ENCODE assay signal across 9 cellular contexts in genomic region chr12:51592034-51592705, GRCh38. TPM values are rescaled to one million over a fixed set of nuclear protein-coding genes. Genes with fewer than 3 reads are reported as not detected.
A peak's percentile ranks its signal among the peaks of the same experiment; 100 is the strongest.
DNase-seq lines count a peak whose midpoint lies in the region; ATAC-seq and TF ChIP-seq lines count a peak whose summit lies in the region.
"Had no signal": no experiment of that assay in that cellular context is flagged by ENCODE, and none has a peak within 500 bp of the region (broad histone marks: within the 10 kb centered on the region; RNA-seq: fewer than 3 reads in every experiment).

No MANE protein-coding gene starts in this region.

- WGBS in hepatocyte (ENCODE audit: low lambda C conversion rate, missing lambda C conversion rate) = 12% methylated on average over 10 of the region's 11 CpGs

- no peak for DNase-seq in activated naive CD4-positive, alpha-beta T cell treated with anti-CD3 and anti-CD28 coated beads, Interleukin-2, amount 50 U/mL, for 72 hours (ENCODE audit: low spot score in 2 of 2)
- peak; percentile 7 for DNase-seq in hepatocyte (ENCODE audit: low spot score)
- no peak for DNase-seq in type B pancreatic cell (ENCODE audit: extremely low spot score, unreplicated experiment)
- no peak for DNase-seq in omental fat pad (ENCODE audit: low spot score)
- DNase-seq in globus pallidus (ENCODE audit: low spot score) = no peak
- no peak for DNase-seq in NCI-H1694 (lab: John Stamatoyannopoulos, UW)

- no peak overlapping the region for H3K27ac Mint-ChIP-seq in activated naive CD4-positive, alpha-beta T cell treated with anti-CD3 and anti-CD28 coated beads, Interleukin-2, amount 50 U/mL, for 24 hours
- H3K27ac Mint-ChIP-seq in activated naive CD4-positive, alpha-beta T cell treated with anti-CD3 and anti-CD28 coated beads, Interleukin-2, amount 50 U/mL, for 72 hours = no peak overlapping the region
- no peak overlapping the region for H3K27ac Mint-ChIP-seq in type B pancreatic cell

- no peaks in the 10 kb centered on the region for H3K9me2 ChIP-seq in hepatocyte (replicated peaks; ENCODE audit: insufficient read depth)

- no peak overlapping the region for H3K4me3 ChIP-seq in hepatocyte

- no peak overlapping the region for H2AFZ ChIP-seq in hepatocyte

- H3K4me1 Mint-ChIP-seq in activated naive CD4-positive, alpha-beta T cell treated with anti-CD3 and anti-CD28 coated beads, Interleukin-2, amount 50 U/mL, for 24 hours = peaks cover 10% of the 10 kb centered on the region
- H3K4me1 Mint-ChIP-seq in type B pancreatic cell (ENCODE audit: unreplicated experiment) = peaks cover 10% of the 10 kb centered on the region

- peaks cover 43% of the 10 kb centered on the region for H3K27me3 Mint-ChIP-seq in activated naive CD4-positive, alpha-beta T cell treated with anti-CD3 and anti-CD28 coated beads, Interleukin-2, amount 50 U/mL, for 24 hours
- H3K27me3 Mint-ChIP-seq in type B pancreatic cell = peaks cover 56% of the 10 kb centered on the region

- H3K27me3 ChIP-seq in hepatocyte = peaks cover 9% of the 10 kb centered on the region
- H3K27me3 ChIP-seq: ovary had no signal

- no peaks in the 10 kb centered on the region for H3K36me3 Mint-ChIP-seq in activated naive CD4-positive, alpha-beta T cell treated with anti-CD3 and anti-CD28 coated beads, Interleukin-2, amount 50 U/mL, for 24 hours
- H3K36me3 Mint-ChIP-seq in activated naive CD4-positive, alpha-beta T cell treated with anti-CD3 and anti-CD28 coated beads, Interleukin-2, amount 50 U/mL, for 72 hours = peaks cover 0 to 5% of the 10 kb centered on the region in 2 donors
- no peaks in the 10 kb centered on the region for H3K36me3 Mint-ChIP-seq in type B pancreatic cell

- ATAC-seq in activated naive CD4-positive, alpha-beta T cell treated with anti-CD3 and anti-CD28 coated beads, Interleukin-2, amount 50 U/mL, for 72 hours = no peak
- no peak for ATAC-seq in omental fat pad (ENCODE audit: low FRiP score)

- H3K4me2 ChIP-seq in hepatocyte = peak overlapping the region; percentile 98

- no peaks in the 10 kb centered on the region for H3K9me3 Mint-ChIP-seq in activated naive CD4-positive, alpha-beta T cell treated with anti-CD3 and anti-CD28 coated beads, Interleukin-2, amount 50 U/mL, for 24 hours
- no peaks in the 10 kb centered on the region for H3K9me3 Mint-ChIP-seq in activated naive CD4-positive, alpha-beta T cell treated with anti-CD3 and anti-CD28 coated beads, Interleukin-2, amount 50 U/mL, for 72 hours
- H3K9me3 Mint-ChIP-seq in type B pancreatic cell = no peaks in the 10 kb centered on the region

- peak overlapping the region; percentile 83 for H3K4me3 Mint-ChIP-seq in activated naive CD4-positive, alpha-beta T cell treated with anti-CD3 and anti-CD28 coated beads, Interleukin-2, amount 50 U/mL, for 24 hours
- H3K4me3 Mint-ChIP-seq in type B pancreatic cell = peak overlapping the region; percentile 88

- H3K27ac ChIP-seq in VCaP (peak overlapping the region; percentile 88), hepatocyte (no peak overlapping the region)
- H3K27ac ChIP-seq: ovary had no signal

- no peaks in the 10 kb centered on the region for H3K36me3 ChIP-seq in hepatocyte (replicated peaks; ENCODE audit: insufficient read depth, low read depth)
- H3K36me3 ChIP-seq: ovary had no signal

- no peaks in the 10 kb centered on the region for H3K9me3 ChIP-seq in hepatocyte (ENCODE audit: low read depth)
- H3K9me3 ChIP-seq: ovary had no signal

- H3K4me1 ChIP-seq in hepatocyte (ENCODE audit: insufficient read depth) = peaks cover 6% of the 10 kb centered on the region

- no peaks in the 10 kb centered on the region for H3K79me2 ChIP-seq in hepatocyte

- TF ChIP-seq CTCF in VCaP (conservative IDR thresholded peaks at IDR 0.05) (no peak), hepatocyte (IDR thresholded peaks at IDR 0.05; ENCODE audit: poor library complexity) (no peak), type B pancreatic cell (conservative IDR thresholded peaks at IDR 0.05) (no peak), omental fat pad (IDR thresholded peaks at IDR 0.05) (no peak)

- no peaks in the 10 kb centered on the region for H4K20me1 ChIP-seq in hepatocyte (ENCODE audit: insufficient read depth, poor library complexity, severe bottlenecking)

RNA-seq across cellular contexts. Expression of gene SCN8A, which starts 1.1 kb away (rescaled TPM):
- 1 to 10 TPM in 1 of 2 donors, under 1 TPM in 1; 0.84 to 1.5 TPM for total RNA-seq in activated naive CD4-positive, alpha-beta T cell treated with anti-CD3 and anti-CD28 coated beads, Interleukin-2, amount 50 U/mL, for 72 hours
- total RNA-seq in hepatocyte (0.92 and 2.6 TPM in 2 replicates), type B pancreatic cell (ENCODE audit: low replicate concordance) (2.6 and 3.9 TPM in 2 replicates), omental fat pad (1 to 10 TPM in 1 of 4 donors, under 1 TPM in 3; 0.50 to 1.4 (median 0.67) TPM)
- polyA plus RNA-seq in hepatocyte = 0.94 and 1.1 TPM in 2 replicates
